In genomic region chr11:76318744-76319384, GRCh38 we compare ENCODE assay signal across 8 cellular contexts.
DNase-seq lines count a peak whose midpoint lies in the region; ATAC-seq, FAIRE-seq and TF ChIP-seq lines count a peak whose summit lies in the region.

No MANE protein-coding gene starts in this region.

- TF ChIP-seq POLR2A in A549 (IDR thresholded peaks at IDR 0.05; ENCODE audit: low read length): no peak

- ATAC-seq in A549 (peak; percentile 90 to 98), GM18867 (IDR thresholded peaks at IDR 0.05; ENCODE audit: unreplicated experiment) (peak; percentile 67)

- no peak for TF ChIP-seq EP300 in A549 (IDR thresholded peaks at IDR 0.05)

- intact Hi-C loops in activated T-helper 1 cell treated with anti-CD3 and anti-CD28 coated beads, Interleukin-12 subunit alpha, Interleukin-12 subunit beta, Interleukin-2, Interleukin-4 antibody, amounts not matched to agents 30 ng/mL and 10 ng/mL and 1 ng/mL, durations not matched to agents 14 hours and 24 hours and 36 hours (cut with micrococcal nuclease): loop anchor here (1.0 to 5.0 kb wide), 6 partner anchors 84 to 612 kb away; no protein-coding TSS in a partner anchor

- FAIRE-seq in A549 (lab: Jason Lieb, UNC): no peak

- WGBS in A549 (ENCODE audit: missing lambda C conversion rate): 7% methylated on average over 5 of the region's 7 CpGs

- H3K9me2 ChIP-seq in Loucy (replicated peaks; ENCODE audit: low read depth, low read length): no peaks in the 10 kb centered on the region

- no peaks in the 10 kb centered on the region for H3K36me3 Mint-ChIP-seq in activated T-helper 1 cell treated with anti-CD3 and anti-CD28 coated beads, Interleukin-12 subunit alpha, Interleukin-12 subunit beta, Interleukin-2, Interleukin-4 antibody, amounts not matched to agents 30 ng/mL and 10 ng/mL and 1 ng/mL, durations not matched to agents 14 hours and 24 hours and 36 hours (ENCODE audit: low read depth)

- H3K27me3 Mint-ChIP-seq in activated T-helper 1 cell treated with anti-CD3 and anti-CD28 coated beads, Interleukin-12 subunit alpha, Interleukin-12 subunit beta, Interleukin-2, Interleukin-4 antibody, amounts not matched to agents 30 ng/mL and 10 ng/mL and 1 ng/mL, durations not matched to agents 14 hours and 24 hours and 36 hours (ENCODE audit: insufficient read depth): peaks cover 31% of the 10 kb centered on the region

- no peak overlapping the region for H3K27ac ChIP-seq in A549

- no peaks in the 10 kb centered on the region for H3K4me1 ChIP-seq in A549
- H3K4me1 ChIP-seq in Loucy (ENCODE audit: insufficient read depth, low read length, poor library complexity, severe bottlenecking): peaks cover 10% of the 10 kb centered on the region

- TF ChIP-seq CTCF in A549 (IDR thresholded peaks at IDR 0.05) (peak; percentile 97), Loucy (conservative IDR thresholded peaks at IDR 0.05; ENCODE audit: low read length) (peak; percentile 94), fibroblast of villous mesenchyme (IDR thresholded peaks at IDR 0.05; ENCODE audit: insufficient read depth, low read depth, low read length) (peak; percentile 93)

- no peaks in the 10 kb centered on the region for H3K27me3 ChIP-seq in Loucy (ENCODE audit: insufficient read depth, low read length, poor library complexity, severe bottlenecking)

- no peak overlapping the region for H3K4me3 Mint-ChIP-seq in activated T-helper 1 cell treated with anti-CD3 and anti-CD28 coated beads, Interleukin-12 subunit alpha, Interleukin-12 subunit beta, Interleukin-2, Interleukin-4 antibody, amounts not matched to agents 30 ng/mL and 10 ng/mL and 1 ng/mL, durations not matched to agents 14 hours and 24 hours and 36 hours

- H3K79me2 ChIP-seq in Loucy (ENCODE audit: insufficient read depth, low read length): no peaks in the 10 kb centered on the region

- TF ChIP-seq RAD21 in A549 (conservative IDR thresholded peaks at IDR 0.05 in 1 of 2, IDR thresholded peaks at IDR 0.05 in 1 of 2): peak; percentile 98

- H3K4me1 Mint-ChIP-seq in activated T-helper 1 cell treated with anti-CD3 and anti-CD28 coated beads, Interleukin-12 subunit alpha, Interleukin-12 subunit beta, Interleukin-2, Interleukin-4 antibody, amounts not matched to agents 30 ng/mL and 10 ng/mL and 1 ng/mL, durations not matched to agents 14 hours and 24 hours and 36 hours (ENCODE audit: low read depth): peaks cover 11% of the 10 kb centered on the region

- H3K27ac Mint-ChIP-seq in activated T-helper 1 cell treated with anti-CD3 and anti-CD28 coated beads, Interleukin-12 subunit alpha, Interleukin-12 subunit beta, Interleukin-2, Interleukin-4 antibody, amounts not matched to agents 30 ng/mL and 10 ng/mL and 1 ng/mL, durations not matched to agents 14 hours and 24 hours and 36 hours: no peak overlapping the region

- CTCF ChIA-PET in A549 (lab: Yijun Ruan, JAX): interaction anchor here (0.6 to 9.1 kb wide), 69 partner anchors 9 to 721 kb away, joined by 3 to 222 read pairs (median 4); partner anchors contain the start of gene WNT11

- H4K20me1 ChIP-seq in Loucy (ENCODE audit: insufficient read depth, low read length, poor library complexity, severe bottlenecking): no peaks in the 10 kb centered on the region

- no peak overlapping the region for H3K4me3 ChIP-seq in A549
- no peak overlapping the region for H3K4me3 ChIP-seq in Loucy (ENCODE audit: low read length, poor library complexity, severe bottlenecking)
- H3K4me3 ChIP-seq in fibroblast of villous mesenchyme (ENCODE audit: low read depth, low read length): no peak overlapping the region

- DNase-seq in A549 (ENCODE audit: low read depth in 1 of 2, low spot score in 1 of 2) (peak; percentile 83 to 85), RPMI7951 (ENCODE audit: low read depth) (peak; percentile 57), fibroblast of villous mesenchyme (ENCODE audit: low read depth) (peak; percentile 75), nucleus accumbens (lab: John Stamatoyannopoulos, UW) (peak in 53 of 56 donors; percentile 6 to 89 (median 57)), superior temporal gyrus (ENCODE audit: extremely low spot score) (peak; percentile 90)
- DNase-seq in activated T-helper 1 cell treated with anti-CD3 and anti-CD28 coated beads, Interleukin-12 subunit alpha, Interleukin-12 subunit beta, Interleukin-2, Interleukin-4 antibody, amounts not matched to agents 30 ng/mL and 10 ng/mL and 1 ng/mL, durations not matched to agents 14 hours and 24 hours and 36 hours (ENCODE audit: low spot score): peak; percentile 70

- no peaks in the 10 kb centered on the region for H3F3A ChIP-seq in Loucy (ENCODE audit: low read depth)

- H3K9me3 Mint-ChIP-seq in activated T-helper 1 cell treated with anti-CD3 and anti-CD28 coated beads, Interleukin-12 subunit alpha, Interleukin-12 subunit beta, Interleukin-2, Interleukin-4 antibody, amounts not matched to agents 30 ng/mL and 10 ng/mL and 1 ng/mL, durations not matched to agents 14 hours and 24 hours and 36 hours: no peaks in the 10 kb centered on the region

- POLR2A ChIA-PET in A549 (lab: Yijun Ruan, JAX): interaction anchor here (0.6 kb wide), 1 partner anchor 110 kb away, joined by 4 read pairs; no protein-coding TSS in a partner anchor

- no peak overlapping the region for H2AFZ ChIP-seq in Loucy (ENCODE audit: low read length)

- H3K4me2 ChIP-seq in A549 (no peak overlapping the region), Loucy (ENCODE audit: low read depth, low read length, poor library complexity, severe bottlenecking) (no peak overlapping the region)

- no peaks in the 10 kb centered on the region for H3K36me3 ChIP-seq in Loucy (ENCODE audit: insufficient read depth, low read length)

- H3K9me3 ChIP-seq in A549 (no peaks in the 10 kb centered on the region), Loucy (ENCODE audit: insufficient read depth, low read depth, low read length) (no peaks in the 10 kb centered on the region)

- H3K9ac ChIP-seq in Loucy (ENCODE audit: low read depth, low read length, poor library complexity, severe bottlenecking): no peak overlapping the region

TF ChIP-seq in A549, 52 proteins besides CTCF, POLR2A, EP300 and RAD21:
- TF ChIP-seq PBX3 (IDR thresholded peaks at IDR 0.05) (no peak), SMC3 (IDR thresholded peaks at IDR 0.05) (peak; percentile 92)
